11 cellular contexts compared by ENCODE assay signal in genomic region chr11:5200582-5200981, GRCh38. TPM values are rescaled to one million over a fixed set of nuclear protein-coding genes. Genes with fewer than 3 reads are reported as not detected.
"Had no signal": no experiment of that assay in that cellular context is flagged by ENCODE, and none has a peak within 500 bp of the region (broad histone marks: within the 10 kb centered on the region; RNA-seq: fewer than 3 reads in every experiment).

TSS of gene OR51V1 (minus strand) at chr11:5200682. CDS start at chr11:5200682, 0 bp downstream.

- H3K4me2 ChIP-seq: KMS-11 had no signal

- H3K9ac ChIP-seq: KMS-11 had no signal

- H3K27ac Mint-ChIP-seq: H9 had no signal

- ATAC-seq: HepG2 had no signal

- H3K9me3 Mint-ChIP-seq: H9 had no signal

- H3K4me3 Mint-ChIP-seq: H9 had no signal

- FAIRE-seq: H54, HepG2 had no signal

- DNase-seq: GOT3, H9, HCEC 1CT, Karpas-422, KBM-7 had no signal

- H3K27ac ChIP-seq: HL-60, KMS-11 had no signal

RNA-seq across cellular contexts. Expression of gene OR51V1, which starts in this region (rescaled TPM):
- total RNA-seq: H9, HepG2, HT1080, LHCN-M2 had no signal
- polyA plus RNA-seq: HepG2 had no signal
